Comparison of ENCODE assay signal across 23 cellular contexts in the genomic region with DNA sequence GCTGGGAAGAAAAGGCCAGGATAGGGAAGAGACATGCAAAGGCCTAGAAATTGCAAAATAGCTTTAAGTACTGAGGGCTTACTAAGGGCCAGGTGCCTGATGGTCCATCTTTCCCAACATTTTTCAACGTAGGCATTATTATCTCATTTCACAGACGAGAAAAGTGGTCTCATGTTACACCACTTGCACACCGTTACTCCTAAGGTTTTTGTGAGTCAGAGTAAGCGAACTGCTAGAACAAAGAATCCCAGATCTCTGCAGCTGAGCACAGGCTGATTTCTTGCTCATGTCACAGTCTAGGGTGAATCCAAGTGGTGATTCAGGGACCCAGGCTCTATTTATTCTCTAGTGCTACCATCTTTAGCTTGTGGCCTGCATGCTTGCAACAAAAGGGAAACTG. TPM values are rescaled to one million over a fixed set of nuclear protein-coding genes. Genes with fewer than 3 reads are reported as not detected.
DNase-seq lines count a peak whose midpoint lies in the region; ATAC-seq, FAIRE-seq and TF ChIP-seq lines count a peak whose summit lies in the region.
"Had no signal": no experiment of that assay in that cellular context is flagged by ENCODE, and none has a peak within 500 bp of the region (broad histone marks: within the 10 kb centered on the region; RNA-seq: fewer than 3 reads in every experiment).

No MANE protein-coding gene starts in this region.

- H3K4me3 Mint-ChIP-seq in activated CD4-positive, alpha-beta memory T cell treated with anti-CD3 and anti-CD28 coated beads for 36 hours = no peak overlapping the region
- H3K4me3 Mint-ChIP-seq: activated CD8-positive, alpha-beta T cell treated with anti-CD3 and anti-CD28 coated beads, Interleukin-2, amount 10 ng/mL, durations not matched to agents 7 days and 5 days; activated T-cell treated with anti-CD3 and anti-CD28 coated beads, Interleukin-2, amount 50 U/mL, for 72 hours; CD4-positive, alpha-beta T cell; T-helper 1 cell treated with Interleukin-12 subunit alpha and Interleukin-12 subunit beta and Interleukin-4 antibody, amounts not matched to agents 30 μg/mL and 1 μg/mL, for 36 hours; WTC11 had no signal

- DNase-seq in cardiac septum (ENCODE audit: low spot score) = peak; percentile 19
- DNase-seq in heart right ventricle = no peak
- DNase-seq in RWPE2 (ENCODE audit: low spot score) = no peak
- peak; percentile 34 for DNase-seq in hepatocyte (ENCODE audit: low spot score)
- DNase-seq in urothelium cell line (ENCODE audit: low spot score) = peak; percentile 3
- no peak for DNase-seq in esophagus squamous epithelium (lab: John Stamatoyannopoulos, UW)
- no peak for DNase-seq in suprapubic skin (ENCODE audit: low spot score in 2 of 2)
- DNase-seq in activated CD4-positive, alpha-beta memory T cell treated with anti-CD3 and anti-CD28 coated beads for 36 hours = no peak
- DNase-seq: activated CD8-positive, alpha-beta T cell treated with anti-CD3 and anti-CD28 coated beads, Interleukin-2, amount 10 ng/mL, durations not matched to agents 7 days and 5 days; activated naive CD4-positive, alpha-beta T cell treated with anti-CD3 and anti-CD28 coated beads, Interleukin-2, amount 50 U/mL, for 16 hours; activated T-cell treated with anti-CD3 and anti-CD28 coated beads, Interleukin-2, amount 50 U/mL, for 72 hours; dermis blood vessel endothelial cell; foreskin melanocyte; HCEC 1CT; KBM-7; NCI-H1930; NCI-H526; stimulated activated CD4-positive, alpha-beta T cell treated with anti-CD3 and anti-CD28 coated beads, Interleukin-12 subunit alpha, Interleukin-12 subunit beta, amount 100 ng/mL, for 4 hours had no signal

- intact Hi-C loops in cardiac septum (cut with DNase I) = no loop called here
- intact Hi-C loops in heart right ventricle (cut with DNase I) = no loop called here
- intact Hi-C loops in esophagus squamous epithelium (cut with DNase I) = no loop called here
- intact Hi-C loops in activated CD4-positive, alpha-beta memory T cell treated with anti-CD3 and anti-CD28 coated beads for 36 hours (cut with micrococcal nuclease) = no loop called here

- H3K4me2 ChIP-seq in hepatocyte = no peak overlapping the region

- no peaks in the 10 kb centered on the region for H3K36me3 Mint-ChIP-seq in activated CD4-positive, alpha-beta memory T cell treated with anti-CD3 and anti-CD28 coated beads for 36 hours
- H3K36me3 Mint-ChIP-seq: WTC11 had no signal

- TF ChIP-seq CTCF in heart right ventricle (IDR thresholded peaks at IDR 0.05) = no peak
- no peak for TF ChIP-seq CTCF in RWPE2 (IDR thresholded peaks at IDR 0.05; ENCODE audit: poor library complexity, severe bottlenecking)
- no peak for TF ChIP-seq CTCF in hepatocyte (IDR thresholded peaks at IDR 0.05; ENCODE audit: poor library complexity)
- TF ChIP-seq CTCF in esophagus squamous epithelium (IDR thresholded peaks at IDR 0.05) = no peak
- no peak for TF ChIP-seq CTCF in suprapubic skin (IDR thresholded peaks at IDR 0.05)

- peaks cover 1% of the 10 kb centered on the region for H3K27me3 Mint-ChIP-seq in activated CD4-positive, alpha-beta memory T cell treated with anti-CD3 and anti-CD28 coated beads for 36 hours
- H3K27me3 Mint-ChIP-seq: CD4-positive, alpha-beta T cell had no signal

- ATAC-seq in heart right ventricle (no peak), RWPE2 (ENCODE audit: low read depth) (peak; percentile 87)
- ATAC-seq: activated CD8-positive, alpha-beta T cell treated with anti-CD3 and anti-CD28 coated beads, Interleukin-2, amount 10 ng/mL, durations not matched to agents 7 days and 5 days; activated T-cell treated with anti-CD3 and anti-CD28 coated beads, Interleukin-2, amount 50 U/mL, for 72 hours had no signal

- H3K9me2 ChIP-seq in hepatocyte (replicated peaks; ENCODE audit: insufficient read depth) = no peaks in the 10 kb centered on the region

- H3K27me3 ChIP-seq in heart right ventricle (no peaks in the 10 kb centered on the region), RWPE2 (ENCODE audit: insufficient read depth, poor library complexity, severe bottlenecking) (no peaks in the 10 kb centered on the region), hepatocyte (no peaks in the 10 kb centered on the region), esophagus squamous epithelium (peaks cover 0 to 59% (median 0%) of the 10 kb centered on the region in 4 donors), suprapubic skin (peaks cover 4% of the 10 kb centered on the region)
- H3K27me3 ChIP-seq: ascending aorta had no signal

- no peak for FAIRE-seq in urothelium cell line (lab: Jason Lieb, UNC)

- H3K9me3 ChIP-seq in heart right ventricle = no peaks in the 10 kb centered on the region
- no peaks in the 10 kb centered on the region for H3K9me3 ChIP-seq in RWPE2 (ENCODE audit: severe bottlenecking)
- H3K9me3 ChIP-seq in hepatocyte (ENCODE audit: low read depth) = no peaks in the 10 kb centered on the region
- H3K9me3 ChIP-seq in esophagus squamous epithelium = no peaks in the 10 kb centered on the region
- H3K9me3 ChIP-seq in suprapubic skin = no peaks in the 10 kb centered on the region
- H3K9me3 ChIP-seq: ascending aorta had no signal

- H3K79me2 ChIP-seq in hepatocyte = no peaks in the 10 kb centered on the region

- H3K9me3 Mint-ChIP-seq in activated CD4-positive, alpha-beta memory T cell treated with anti-CD3 and anti-CD28 coated beads for 36 hours = no peaks in the 10 kb centered on the region
- H3K9me3 Mint-ChIP-seq: activated T-cell treated with anti-CD3 and anti-CD28 coated beads, Interleukin-2, amount 50 U/mL, for 72 hours; CD4-positive, alpha-beta T cell; T-helper 1 cell treated with Interleukin-12 subunit alpha and Interleukin-12 subunit beta and Interleukin-4 antibody, amounts not matched to agents 30 μg/mL and 1 μg/mL, for 36 hours had no signal

- no peak overlapping the region for H2AFZ ChIP-seq in hepatocyte

- CTCF ChIA-PET in activated CD4-positive, alpha-beta memory T cell treated with anti-CD3 and anti-CD28 coated beads for 36 hours (lab: Charles Lee) = interaction anchor here (1.5 kb wide), 1 partner anchor 26 kb away, joined by 5 read pairs; no protein-coding TSS in a partner anchor

- POLR2A ChIA-PET in activated CD4-positive, alpha-beta memory T cell treated with anti-CD3 and anti-CD28 coated beads for 36 hours (lab: Charles Lee) = no interaction called here

- H3K4me1 ChIP-seq in heart right ventricle (peaks cover 9 to 46% (median 25%) of the 10 kb centered on the region in 9 donors), RWPE2 (ENCODE audit: insufficient read depth, poor library complexity, severe bottlenecking) (no peaks in the 10 kb centered on the region), hepatocyte (ENCODE audit: insufficient read depth) (no peaks in the 10 kb centered on the region), esophagus squamous epithelium (peaks cover 0 to 11% (median 0%) of the 10 kb centered on the region in 3 donors), suprapubic skin (peaks cover 14% of the 10 kb centered on the region)
- H3K4me1 ChIP-seq: ascending aorta had no signal

- no peaks in the 10 kb centered on the region for H4K20me1 ChIP-seq in hepatocyte (ENCODE audit: insufficient read depth, poor library complexity, severe bottlenecking)

- TF ChIP-seq POLR2A in esophagus squamous epithelium (IDR thresholded peaks at IDR 0.05) (no peak), suprapubic skin (IDR thresholded peaks at IDR 0.05) (no peak)

- no peak overlapping the region for H3K27ac Mint-ChIP-seq in activated CD4-positive, alpha-beta memory T cell treated with anti-CD3 and anti-CD28 coated beads for 36 hours
- H3K27ac Mint-ChIP-seq: activated CD8-positive, alpha-beta T cell treated with anti-CD3 and anti-CD28 coated beads, Interleukin-2, amount 10 ng/mL, durations not matched to agents 7 days and 5 days; activated T-cell treated with anti-CD3 and anti-CD28 coated beads, Interleukin-2, amount 50 U/mL, for 72 hours; CD4-positive, alpha-beta T cell; T-helper 1 cell treated with Interleukin-12 subunit alpha and Interleukin-12 subunit beta and Interleukin-4 antibody, amounts not matched to agents 30 μg/mL and 1 μg/mL, for 36 hours; WTC11 had no signal

- H3K4me3 ChIP-seq in heart right ventricle = no peak overlapping the region
- no peak overlapping the region for H3K4me3 ChIP-seq in RWPE2 (ENCODE audit: severe bottlenecking)
- H3K4me3 ChIP-seq in hepatocyte = no peak overlapping the region
- H3K4me3 ChIP-seq in esophagus squamous epithelium = no peak overlapping the region
- H3K4me3 ChIP-seq in suprapubic skin = no peak overlapping the region
- H3K4me3 ChIP-seq: ascending aorta had no signal

- no peaks in the 10 kb centered on the region for H3K4me1 Mint-ChIP-seq in activated CD4-positive, alpha-beta memory T cell treated with anti-CD3 and anti-CD28 coated beads for 36 hours (ENCODE audit: low read depth)

- peak overlapping the region in 2 of 10 donors; percentile 51 to 53 for H3K27ac ChIP-seq in heart right ventricle
- no peak overlapping the region for H3K27ac ChIP-seq in RWPE2 (ENCODE audit: poor library complexity, severe bottlenecking)
- no peak overlapping the region for H3K27ac ChIP-seq in hepatocyte
- no peak overlapping the region for H3K27ac ChIP-seq in esophagus squamous epithelium
- no peak overlapping the region for H3K27ac ChIP-seq in suprapubic skin
- H3K27ac ChIP-seq: ascending aorta had no signal

- no peak for TF ChIP-seq EP300 in suprapubic skin (IDR thresholded peaks at IDR 0.05)

- 87 to 89% methylated on average over 4 of the region's 4 CpGs for WGBS in heart right ventricle, 2 donors
- 59% methylated on average over 4 of the region's 4 CpGs for WGBS in hepatocyte (ENCODE audit: low lambda C conversion rate, missing lambda C conversion rate)
- 84 to 90% methylated on average over 4 of the region's 4 CpGs for WGBS in esophagus squamous epithelium, 2 donors
- WGBS in suprapubic skin = 89% methylated on average over 4 of the region's 4 CpGs

- H3K36me3 ChIP-seq in heart right ventricle = no peaks in the 10 kb centered on the region
- no peaks in the 10 kb centered on the region for H3K36me3 ChIP-seq in RWPE2 (ENCODE audit: low read depth)
- no peaks in the 10 kb centered on the region for H3K36me3 ChIP-seq in hepatocyte (replicated peaks; ENCODE audit: insufficient read depth, low read depth)
- H3K36me3 ChIP-seq in esophagus squamous epithelium = no peaks in the 10 kb centered on the region
- H3K36me3 ChIP-seq in suprapubic skin = no peaks in the 10 kb centered on the region
- H3K36me3 ChIP-seq: ascending aorta had no signal

RNA-seq across cellular contexts. Expression of a gene that starts 25.8 kb away (rescaled TPM):
- total RNA-seq in cardiac septum (5.5 TPM), heart right ventricle (1 to 10 TPM; 1.5 to 7.3 (median 3.4) TPM), hepatocyte (0.56 and 0.87 TPM in 2 replicates), esophagus squamous epithelium (1 to 10 TPM in 1 of 4 donors, under 1 TPM in 2, not detected in 1; 0.04 to 1.2 (median 0.38) TPM), suprapubic skin (1 to 10 TPM in 2 of 4 donors, under 1 TPM in 2; 0.93 to 3.6 (median 1.2) TPM)
- polyA plus RNA-seq in heart right ventricle (1 to 10 TPM; 1.9 to 5.2 TPM), hepatocyte (0.66 TPM in 1 of 2 replicates, not detected in the other)
- under 1 TPM; 0.21 to 0.36 TPM for total RNA-seq in activated CD4-positive, alpha-beta memory T cell treated with anti-CD3 and anti-CD28 coated beads for 36 hours

RNA-seq across cellular contexts. Expression of a gene that starts 47.8 kb away (rescaled TPM):
- total RNA-seq in cardiac septum (not detected), heart right ventricle (not detected), hepatocyte (not detected in 2 replicates), esophagus squamous epithelium (under 1 TPM in 2 of 4 donors, not detected in 2; 0.30 to 0.53 TPM), suprapubic skin (1 to 10 TPM in 1 of 4 donors, under 1 TPM in 1, not detected in 2; 0.87 to 1.7 TPM)
- polyA plus RNA-seq in heart right ventricle (under 1 TPM in 1 of 2 donors, not detected in 1; 0.16 TPM), hepatocyte (not detected in 2 replicates)
- 1 to 10 TPM; 1.8 to 2.4 TPM for total RNA-seq in activated CD4-positive, alpha-beta memory T cell treated with anti-CD3 and anti-CD28 coated beads for 36 hours
- total RNA-seq: ascending aorta, dermis blood vessel endothelial cell had no signal

RNA-seq across cellular contexts. Expression of a gene that starts 54.7 kb away (rescaled TPM):
- total RNA-seq in cardiac septum (1.3 TPM), heart right ventricle (1 to 10 TPM in 9 of 10 donors, under 1 TPM in 1; 0.61 to 6.8 (median 2.5) TPM), hepatocyte (7.2 and 11.3 TPM in 2 replicates), esophagus squamous epithelium (10 to 100 TPM in 1 of 4 donors, 1 to 10 TPM in 3; 1.5 to 10.3 (median 5.6) TPM), suprapubic skin (100 to 1,000 TPM in 1 of 4 donors, 10 to 100 TPM in 3; 26.0 to 124 (median 74.1) TPM)
- polyA plus RNA-seq in heart right ventricle (10 to 100 TPM in 1 of 2 donors, 1 to 10 TPM in 1; 2.9 to 29.1 TPM), hepatocyte (17.0 and 24.0 TPM in 2 replicates)
- total RNA-seq in activated CD4-positive, alpha-beta memory T cell treated with anti-CD3 and anti-CD28 coated beads for 36 hours = 100 to 1,000 TPM; 522 to 539 TPM

RNA-seq across cellular contexts. Expression of a gene that starts 55.8 kb away (rescaled TPM):
- total RNA-seq in cardiac septum (6.6 TPM), heart right ventricle (10 to 100 TPM in 1 of 10 donors, 1 to 10 TPM in 9; 1.7 to 21.6 (median 3.6) TPM), hepatocyte (not detected in 2 replicates), esophagus squamous epithelium (1 to 10 TPM in 1 of 4 donors, under 1 TPM in 3; 0.18 to 2.1 (median 0.48) TPM), suprapubic skin (1 to 10 TPM; 1.5 to 2.9 (median 2.0) TPM)
- polyA plus RNA-seq in heart right ventricle (1 to 10 TPM; 4.6 to 9.2 TPM), hepatocyte (0.29 and 0.31 TPM in 2 replicates)
- total RNA-seq in activated CD4-positive, alpha-beta memory T cell treated with anti-CD3 and anti-CD28 coated beads for 36 hours = 10 to 100 TPM; 15.4 to 16.4 TPM
- total RNA-seq: OCI-LY7 had no signal

Comparison
In these comparisons a context has a peak if more than half of its experiments do, and no peak if none do; other contexts are left out.
1. DNase-seq: peak in cardiac septum (single experiment), hepatocyte (single experiment) and urothelium cell line (single experiment); none in heart right ventricle (0 of 2), RWPE2 (single experiment), esophagus squamous epithelium (single experiment), suprapubic skin (0 of 2) and activated CD4-positive, alpha-beta memory T cell treated with anti-CD3 and anti-CD28 coated beads for 36 hours (single experiment).
2. RNA of a gene that starts 54.7 kb away (total RNA-seq): 522 to 539 TPM in activated CD4-positive, alpha-beta memory T cell treated with anti-CD3 and anti-CD28 coated beads for 36 hours; 26.0 to 124 TPM in suprapubic skin, 7.2 to 11.3 TPM in hepatocyte, 1.5 to 10.3 TPM in esophagus squamous epithelium, 0.61 to 6.8 TPM in heart right ventricle and 1.3 TPM in cardiac septum (single experiment); every median in the first group is over 4 times any median in the second.